In the genomic region with DNA sequence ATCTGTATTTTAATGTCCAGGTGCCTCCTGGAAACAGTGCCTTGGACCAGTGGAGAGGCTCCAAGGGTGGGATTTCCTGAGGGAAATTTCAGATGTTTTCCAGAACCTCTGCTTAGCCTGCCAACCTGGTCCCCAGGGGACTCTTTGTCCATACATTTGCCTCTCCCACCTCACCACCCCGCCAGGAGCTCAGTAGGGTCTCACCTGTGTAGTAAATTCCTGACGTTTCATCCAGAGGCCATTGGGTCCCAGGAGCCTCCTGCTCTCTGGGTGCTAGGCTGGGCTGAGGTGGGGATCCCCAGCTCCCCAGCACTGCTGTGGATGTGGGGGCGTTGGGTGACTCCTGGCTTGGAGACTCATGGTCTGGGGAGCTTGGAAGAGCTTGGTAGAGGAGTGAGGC, we compare ENCODE assay signal across 20 cellular contexts. TPM values are rescaled to one million over a fixed set of nuclear protein-coding genes. Genes with fewer than 3 reads are reported as not detected.
DNase-seq lines count a peak whose midpoint lies in the region; ATAC-seq and TF ChIP-seq lines count a peak whose summit lies in the region.
"Had no signal": no experiment of that assay in that cellular context is flagged by ENCODE, and none has a peak within 500 bp of the region (broad histone marks: within the 10 kb centered on the region; RNA-seq: fewer than 3 reads in every experiment).

No MANE protein-coding gene starts in this region.

- no peak for ATAC-seq in activated naive CD8-positive, alpha-beta T cell treated with anti-CD3 and anti-CD28 coated beads, Interleukin-2, amount 50 U/mL, for 24 hours
- no peak for ATAC-seq in effector memory CD8-positive, alpha-beta T cell (replicated peaks)
- no peak for ATAC-seq in stimulated activated effector memory CD8-positive, alpha-beta T cell treated with anti-CD3 and anti-CD28 coated beads, Interleukin-12 subunit alpha, Interleukin-12 subunit beta, amount 100 ng/mL, for 72 hours
- no peak for ATAC-seq in HG03457 (IDR thresholded peaks at IDR 0.05; ENCODE audit: unreplicated experiment)
- ATAC-seq: Panc1 had no signal

- peaks cover 23% of the 10 kb centered on the region for H3K36me3 ChIP-seq in left ventricle myocardium inferior

- intact Hi-C loops in left ventricle myocardium inferior (cut with micrococcal nuclease): no loop called here

- H3K36me3 Mint-ChIP-seq in activated naive CD8-positive, alpha-beta T cell: peaks cover 21% of the 10 kb centered on the region
- peaks cover 36% of the 10 kb centered on the region for H3K36me3 Mint-ChIP-seq in activated naive CD8-positive, alpha-beta T cell treated with anti-CD3 and anti-CD28 coated beads, Interleukin-2, amount 50 U/mL, for 24 hours (ENCODE audit: low read depth)
- H3K36me3 Mint-ChIP-seq in IgD-negative memory B cell: peaks cover 14% of the 10 kb centered on the region
- H3K36me3 Mint-ChIP-seq in effector memory CD8-positive, alpha-beta T cell (ENCODE audit: insufficient read depth): peaks cover 43% of the 10 kb centered on the region
- H3K36me3 Mint-ChIP-seq in stimulated activated effector memory CD8-positive, alpha-beta T cell treated with anti-CD3 and anti-CD28 coated beads, Interleukin-12 subunit alpha, Interleukin-12 subunit beta, amount 100 ng/mL, for 72 hours: peaks cover 72% of the 10 kb centered on the region
- H3K36me3 Mint-ChIP-seq: type B pancreatic cell had no signal

- no peaks in the 10 kb centered on the region for H3K9me3 Mint-ChIP-seq in activated naive CD8-positive, alpha-beta T cell (ENCODE audit: low read depth)
- H3K9me3 Mint-ChIP-seq in activated naive CD8-positive, alpha-beta T cell treated with anti-CD3 and anti-CD28 coated beads, Interleukin-2, amount 50 U/mL, for 24 hours: peaks cover 7% of the 10 kb centered on the region
- no peaks in the 10 kb centered on the region for H3K9me3 Mint-ChIP-seq in IgD-negative memory B cell
- no peaks in the 10 kb centered on the region for H3K9me3 Mint-ChIP-seq in effector memory CD8-positive, alpha-beta T cell
- H3K9me3 Mint-ChIP-seq in stimulated activated effector memory CD8-positive, alpha-beta T cell treated with anti-CD3 and anti-CD28 coated beads, Interleukin-12 subunit alpha, Interleukin-12 subunit beta, amount 100 ng/mL, for 72 hours: no peaks in the 10 kb centered on the region
- H3K9me3 Mint-ChIP-seq: nephron, type B pancreatic cell had no signal

- H3K27ac Mint-ChIP-seq in activated naive CD8-positive, alpha-beta T cell: peak overlapping the region; percentile 86
- no peak overlapping the region for H3K27ac Mint-ChIP-seq in activated naive CD8-positive, alpha-beta T cell treated with anti-CD3 and anti-CD28 coated beads, Interleukin-2, amount 50 U/mL, for 24 hours
- peak overlapping the region; percentile 85 to 92 (median 87) for H3K27ac Mint-ChIP-seq in IgD-negative memory B cell
- H3K27ac Mint-ChIP-seq in effector memory CD8-positive, alpha-beta T cell: peak overlapping the region; percentile 99
- H3K27ac Mint-ChIP-seq in stimulated activated effector memory CD8-positive, alpha-beta T cell treated with anti-CD3 and anti-CD28 coated beads, Interleukin-12 subunit alpha, Interleukin-12 subunit beta, amount 100 ng/mL, for 72 hours: peak overlapping the region; percentile 98
- H3K27ac Mint-ChIP-seq: nephron, type B pancreatic cell had no signal

- peak overlapping the region; percentile 92 for H3K4me3 Mint-ChIP-seq in activated naive CD8-positive, alpha-beta T cell
- H3K4me3 Mint-ChIP-seq in activated naive CD8-positive, alpha-beta T cell treated with anti-CD3 and anti-CD28 coated beads, Interleukin-2, amount 50 U/mL, for 24 hours: no peak overlapping the region
- peak overlapping the region in 1 of 4 donors; percentile 90 for H3K4me3 Mint-ChIP-seq in IgD-negative memory B cell
- peak overlapping the region; percentile 98 for H3K4me3 Mint-ChIP-seq in effector memory CD8-positive, alpha-beta T cell
- H3K4me3 Mint-ChIP-seq in stimulated activated effector memory CD8-positive, alpha-beta T cell treated with anti-CD3 and anti-CD28 coated beads, Interleukin-12 subunit alpha, Interleukin-12 subunit beta, amount 100 ng/mL, for 72 hours: peak overlapping the region; percentile 97
- H3K4me3 Mint-ChIP-seq: nephron, type B pancreatic cell had no signal

- no peak for TF ChIP-seq CTCF in left ventricle myocardium inferior (IDR thresholded peaks at IDR 0.05; ENCODE audit: borderline replicate concordance)

- H3K27ac ChIP-seq in left ventricle myocardium inferior (replicated peaks): no peak overlapping the region
- H3K27ac ChIP-seq: sigmoid colon, stomach had no signal

- H3K27me3 Mint-ChIP-seq in activated naive CD8-positive, alpha-beta T cell: no peaks in the 10 kb centered on the region
- H3K27me3 Mint-ChIP-seq in activated naive CD8-positive, alpha-beta T cell treated with anti-CD3 and anti-CD28 coated beads, Interleukin-2, amount 50 U/mL, for 24 hours: no peaks in the 10 kb centered on the region
- H3K27me3 Mint-ChIP-seq in IgD-negative memory B cell: no peaks in the 10 kb centered on the region
- no peaks in the 10 kb centered on the region for H3K27me3 Mint-ChIP-seq in effector memory CD8-positive, alpha-beta T cell

- no peak for DNase-seq in activated naive CD8-positive, alpha-beta T cell treated with anti-CD3 and anti-CD28 coated beads, Interleukin-2, amount 50 U/mL, for 24 hours
- no peak for DNase-seq in effector memory CD8-positive, alpha-beta T cell
- no peak for DNase-seq in stimulated activated effector memory CD8-positive, alpha-beta T cell treated with anti-CD3 and anti-CD28 coated beads, Interleukin-12 subunit alpha, Interleukin-12 subunit beta, amount 100 ng/mL, for 72 hours (ENCODE audit: low spot score in 2 of 2)
- DNase-seq in NOMO-1 treated with DMSO at 0.1 percent for 48 hours (lab: John Stamatoyannopoulos, UW; ENCODE audit: unreplicated experiment) (no peak), left ventricle myocardium inferior (no peak)
- DNase-seq: activated CD4-positive, CD25-positive, alpha-beta regulatory T cell; activated gamma-delta T cell treated with Interleukin-2 at 50 U/mL for 16 hours; effector CD4-positive, alpha-beta T cell; mesendoderm; NCI-H2081; NCI-H446 treated with DMSO at 0.1 percent for 48 hours; sigmoid colon; stomach; T-helper 9 cell had no signal

- peaks cover 84% of the 10 kb centered on the region for H3K4me1 Mint-ChIP-seq in activated naive CD8-positive, alpha-beta T cell (ENCODE audit: low read depth)
- H3K4me1 Mint-ChIP-seq in activated naive CD8-positive, alpha-beta T cell treated with anti-CD3 and anti-CD28 coated beads, Interleukin-2, amount 50 U/mL, for 24 hours: peaks cover 78% of the 10 kb centered on the region
- peaks cover 42 to 52% (median 51%) of the 10 kb centered on the region in 3 donors for H3K4me1 Mint-ChIP-seq in IgD-negative memory B cell
- peaks cover 67 to 68% of the 10 kb centered on the region in 2 donors for H3K4me1 Mint-ChIP-seq in effector memory CD8-positive, alpha-beta T cell (ENCODE audit: low read depth in 2 of 2)
- H3K4me1 Mint-ChIP-seq in stimulated activated effector memory CD8-positive, alpha-beta T cell treated with anti-CD3 and anti-CD28 coated beads, Interleukin-12 subunit alpha, Interleukin-12 subunit beta, amount 100 ng/mL, for 72 hours: peaks cover 67% of the 10 kb centered on the region

- no peak overlapping the region for H3K4me3 ChIP-seq in left ventricle myocardium inferior
- H3K4me3 ChIP-seq: sigmoid colon had no signal

- H3K4me1 ChIP-seq in left ventricle myocardium inferior: peaks cover 53% of the 10 kb centered on the region

- peaks cover 7% of the 10 kb centered on the region for H3K9me3 ChIP-seq in left ventricle myocardium inferior (replicated peaks)
- H3K9me3 ChIP-seq: sigmoid colon, stomach had no signal

- H3K27me3 ChIP-seq in left ventricle myocardium inferior (ENCODE audit: low read depth): peaks cover 9% of the 10 kb centered on the region
- H3K27me3 ChIP-seq: sigmoid colon had no signal

RNA-seq across cellular contexts. Expression of a gene that starts 2.7 kb away (rescaled TPM):
- 24.3 TPM for polyA plus RNA-seq in IgD-negative memory B cell
- 8.3 TPM for total RNA-seq in left ventricle myocardium inferior
